ENCODE assay signal across 36 cellular contexts in the genomic region with DNA sequence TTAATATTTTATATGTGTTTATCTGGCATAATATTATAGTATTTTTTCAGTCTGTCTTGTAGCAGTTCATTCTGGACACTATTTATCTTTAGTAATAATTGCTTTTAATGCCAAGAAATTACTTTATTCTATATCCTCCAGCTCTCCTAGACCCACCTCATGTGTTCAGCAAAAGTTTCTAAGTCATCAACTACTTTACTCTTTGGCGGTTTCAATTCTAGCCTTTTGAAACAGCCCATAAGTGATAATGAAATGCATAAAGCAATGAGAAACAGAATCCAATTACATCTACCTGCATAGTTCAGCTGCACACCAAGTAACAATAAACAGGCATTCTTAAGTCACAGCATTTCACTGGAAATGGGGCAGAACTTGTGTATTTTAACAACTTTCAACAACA.
"Had no signal": no experiment of that assay in that cellular context is flagged by ENCODE, and none has a peak within 500 bp of the region (broad histone marks: within the 10 kb centered on the region; RNA-seq: fewer than 3 reads in every experiment).

No MANE protein-coding gene starts in this region.

- H3K4me3 Mint-ChIP-seq: activated naive CD4-positive, alpha-beta T cell treated with anti-CD3 and anti-CD28 coated beads for 36 hours; activated naive CD4-positive, alpha-beta T cell treated with anti-CD3 and anti-CD28 coated beads, Interleukin-2, amount 10 ng/mL, durations not matched to agents 7 days and 5 days; activated naive CD4-positive, alpha-beta T cell treated with anti-CD3 and anti-CD28 coated beads, Interleukin-2, amount 50 U/mL, for 24 hours; activated naive CD8-positive, alpha-beta T cell; activated naive CD8-positive, alpha-beta T cell treated with anti-CD3 and anti-CD28 coated beads for 36 hours; activated naive CD8-positive, alpha-beta T cell treated with anti-CD3 and anti-CD28 coated beads, Interleukin-2, amount 10 ng/mL, durations not matched to agents 7 days and 5 days; activated naive CD8-positive, alpha-beta T cell treated with anti-CD3 and anti-CD28 coated beads, Interleukin-2, amount 50 U/mL, for 24 hours; activated T-cell treated with anti-CD3 and anti-CD28 coated beads, Interleukin-2, amount 50 U/mL, for 4 hours; activated T-cell treated with anti-CD3 and anti-CD28 coated beads, Interleukin-2, amount 50 U/mL, for 72 hours; activated T-helper 1 cell treated with anti-CD3 and anti-CD28 coated beads, Interleukin-12 subunit alpha, Interleukin-12 subunit beta, Interleukin-2, Interleukin-4 antibody, amounts not matched to agents 30 ng/mL and 10 ng/mL and 1 ng/mL, durations not matched to agents 14 hours and 24 hours and 36 hours; activated T-helper 17 cell treated with anti-CD3 and anti-CD28 coated beads, Interleukin-2, amount 50 U/mL, for 72 hours; brain; central memory CD8-positive, alpha-beta T cell had no signal

- H3K36me3 Mint-ChIP-seq: activated naive CD4-positive, alpha-beta T cell treated with anti-CD3 and anti-CD28 coated beads, Interleukin-2, amount 10 ng/mL, durations not matched to agents 7 days and 5 days; activated naive CD4-positive, alpha-beta T cell treated with anti-CD3 and anti-CD28 coated beads, Interleukin-2, amount 50 U/mL, for 24 hours; activated naive CD4-positive, alpha-beta T cell treated with anti-CD3 and anti-CD28 coated beads, Interleukin-2, amount 50 U/mL, for 72 hours; activated naive CD8-positive, alpha-beta T cell; activated naive CD8-positive, alpha-beta T cell treated with anti-CD3 and anti-CD28 coated beads for 36 hours; activated naive CD8-positive, alpha-beta T cell treated with anti-CD3 and anti-CD28 coated beads, Interleukin-2, amount 10 ng/mL, durations not matched to agents 7 days and 5 days; brain had no signal

- DNase-seq: activated effector memory CD4-positive, alpha-beta T cell treated with anti-CD3 and anti-CD28 coated beads, Interleukin-2, amount 50 U/mL, for 16 hours; activated effector memory CD4-positive, alpha-beta T cell treated with Interleukin-2 at 50 U/mL for 16 hours; activated gamma-delta T cell; activated gamma-delta T cell treated with Interleukin-2 at 50 U/mL for 16 hours; activated naive CD4-positive, alpha-beta T cell; activated naive CD4-positive, alpha-beta T cell treated with anti-CD3 and anti-CD28 coated beads for 36 hours; activated naive CD4-positive, alpha-beta T cell treated with anti-CD3 and anti-CD28 coated beads, Interleukin-2, amount 10 ng/mL, durations not matched to agents 7 days and 5 days; activated naive CD4-positive, alpha-beta T cell treated with anti-CD3 and anti-CD28 coated beads, Interleukin-2, amount 50 U/mL, for 16 hours; activated naive CD4-positive, alpha-beta T cell treated with Interleukin-2 at 50 U/mL for 16 hours; activated naive CD8-positive, alpha-beta T cell treated with anti-CD3 and anti-CD28 coated beads for 36 hours; activated naive CD8-positive, alpha-beta T cell treated with anti-CD3 and anti-CD28 coated beads, Interleukin-2, amount 10 ng/mL, durations not matched to agents 7 days and 5 days; activated naive CD8-positive, alpha-beta T cell treated with anti-CD3 and anti-CD28 coated beads, Interleukin-2, amount 50 U/mL, for 24 hours; activated T-cell treated with anti-CD3 and anti-CD28 coated beads, Interleukin-2, amount 50 U/mL, for 4 hours; activated T-cell treated with anti-CD3 and anti-CD28 coated beads, Interleukin-2, amount 50 U/mL, for 48 hours; activated T-cell treated with anti-CD3 and anti-CD28 coated beads, Interleukin-2, amount 50 U/mL, for 72 hours; adrenal gland; amniotic stem cell; amygdala; anterior cingulate cortex; aorta; body of pancreas; brain microvascular endothelial cell; caudate nucleus; central memory CD4-positive, alpha-beta T cell; cerebellar nuclear complex had no signal

- ATAC-seq: activated naive CD4-positive, alpha-beta T cell treated with anti-CD3 and anti-CD28 coated beads, Interleukin-2, amount 50 U/mL, for 72 hours; activated naive CD8-positive, alpha-beta T cell treated with anti-CD3 and anti-CD28 coated beads, Interleukin-2, amount 50 U/mL, for 24 hours; activated T-cell treated with anti-CD3 and anti-CD28 coated beads, Interleukin-2, amount 50 U/mL, for 4 hours; activated T-cell treated with anti-CD3 and anti-CD28 coated beads, Interleukin-2, amount 50 U/mL, for 72 hours; activated T-helper 17 cell treated with anti-CD3 and anti-CD28 coated beads, Interleukin-2, amount 50 U/mL, for 72 hours; body of pancreas had no signal

- H3K27ac Mint-ChIP-seq: activated naive CD4-positive, alpha-beta T cell treated with anti-CD3 and anti-CD28 coated beads for 36 hours; activated naive CD4-positive, alpha-beta T cell treated with anti-CD3 and anti-CD28 coated beads, Interleukin-2, amount 10 ng/mL, durations not matched to agents 7 days and 5 days; activated naive CD4-positive, alpha-beta T cell treated with anti-CD3 and anti-CD28 coated beads, Interleukin-2, amount 50 U/mL, for 24 hours; activated naive CD4-positive, alpha-beta T cell treated with anti-CD3 and anti-CD28 coated beads, Interleukin-2, amount 50 U/mL, for 72 hours; activated naive CD8-positive, alpha-beta T cell; activated naive CD8-positive, alpha-beta T cell treated with anti-CD3 and anti-CD28 coated beads for 36 hours; activated naive CD8-positive, alpha-beta T cell treated with anti-CD3 and anti-CD28 coated beads, Interleukin-2, amount 10 ng/mL, durations not matched to agents 7 days and 5 days; activated naive CD8-positive, alpha-beta T cell treated with anti-CD3 and anti-CD28 coated beads, Interleukin-2, amount 50 U/mL, for 24 hours; activated T-cell treated with anti-CD3 and anti-CD28 coated beads, Interleukin-2, amount 50 U/mL, for 72 hours; activated T-helper 1 cell treated with anti-CD3 and anti-CD28 coated beads, Interleukin-12 subunit alpha, Interleukin-12 subunit beta, Interleukin-2, Interleukin-4 antibody, amounts not matched to agents 30 ng/mL and 10 ng/mL and 1 ng/mL, durations not matched to agents 14 hours and 24 hours and 36 hours; activated T-helper 17 cell treated with anti-CD3 and anti-CD28 coated beads, Interleukin-2, amount 50 U/mL, for 72 hours; activated T-helper 2 cell treated with anti-CD3 and anti-CD28 coated beads, Interferon-gamma antibody, Interleukin-2, Interleukin-4, amounts not matched to agents 10 μg/mL and 5 μg/mL and 100 μg/mL, durations not matched to agents 14 hours and 24 hours and 36 hours; brain had no signal

- H3K27me3 ChIP-seq: adrenal gland, ascending aorta, body of pancreas, brain microvascular endothelial cell, breast epithelium had no signal

- H3K4me3 ChIP-seq: adrenal gland, ascending aorta, body of pancreas, breast epithelium, cardiac muscle cell had no signal

- H3K27me3 Mint-ChIP-seq: activated naive CD4-positive, alpha-beta T cell treated with anti-CD3 and anti-CD28 coated beads, Interleukin-2, amount 10 ng/mL, durations not matched to agents 7 days and 5 days; activated naive CD8-positive, alpha-beta T cell treated with anti-CD3 and anti-CD28 coated beads, Interleukin-2, amount 10 ng/mL, durations not matched to agents 7 days and 5 days; central memory CD8-positive, alpha-beta T cell had no signal

- H3K4me1 ChIP-seq: adrenal gland, ascending aorta, body of pancreas, breast epithelium had no signal

- H3K9me3 Mint-ChIP-seq: activated naive CD4-positive, alpha-beta T cell treated with anti-CD3 and anti-CD28 coated beads for 36 hours; activated naive CD4-positive, alpha-beta T cell treated with anti-CD3 and anti-CD28 coated beads, Interleukin-2, amount 10 ng/mL, durations not matched to agents 7 days and 5 days; activated naive CD4-positive, alpha-beta T cell treated with anti-CD3 and anti-CD28 coated beads, Interleukin-2, amount 50 U/mL, for 24 hours; activated naive CD8-positive, alpha-beta T cell treated with anti-CD3 and anti-CD28 coated beads for 36 hours; activated naive CD8-positive, alpha-beta T cell treated with anti-CD3 and anti-CD28 coated beads, Interleukin-2, amount 10 ng/mL, durations not matched to agents 7 days and 5 days; activated naive CD8-positive, alpha-beta T cell treated with anti-CD3 and anti-CD28 coated beads, Interleukin-2, amount 50 U/mL, for 24 hours; activated T-cell treated with anti-CD3 and anti-CD28 coated beads, Interleukin-2, amount 50 U/mL, for 4 hours; activated T-cell treated with anti-CD3 and anti-CD28 coated beads, Interleukin-2, amount 50 U/mL, for 72 hours; activated T-helper 1 cell treated with anti-CD3 and anti-CD28 coated beads, Interleukin-12 subunit alpha, Interleukin-12 subunit beta, Interleukin-2, Interleukin-4 antibody, amounts not matched to agents 30 ng/mL and 10 ng/mL and 1 ng/mL, durations not matched to agents 14 hours and 24 hours and 36 hours; activated T-helper 17 cell treated with anti-CD3 and anti-CD28 coated beads, Interleukin-2, amount 50 U/mL, for 72 hours; activated T-helper 2 cell treated with anti-CD3 and anti-CD28 coated beads, Interferon-gamma antibody, Interleukin-2, Interleukin-4, amounts not matched to agents 10 μg/mL and 5 μg/mL and 100 μg/mL, durations not matched to agents 14 hours and 24 hours and 36 hours; brain; central memory CD8-positive, alpha-beta T cell had no signal

- H3K9me3 ChIP-seq: adrenal gland, ascending aorta, body of pancreas, breast epithelium had no signal

- H3K4me1 Mint-ChIP-seq: activated naive CD4-positive, alpha-beta T cell treated with anti-CD3 and anti-CD28 coated beads, Interleukin-2, amount 10 ng/mL, durations not matched to agents 7 days and 5 days; activated naive CD4-positive, alpha-beta T cell treated with anti-CD3 and anti-CD28 coated beads, Interleukin-2, amount 50 U/mL, for 24 hours; activated naive CD8-positive, alpha-beta T cell treated with anti-CD3 and anti-CD28 coated beads for 36 hours; activated naive CD8-positive, alpha-beta T cell treated with anti-CD3 and anti-CD28 coated beads, Interleukin-2, amount 10 ng/mL, durations not matched to agents 7 days and 5 days; activated naive CD8-positive, alpha-beta T cell treated with anti-CD3 and anti-CD28 coated beads, Interleukin-2, amount 50 U/mL, for 24 hours; activated T-helper 17 cell treated with anti-CD3 and anti-CD28 coated beads, Interleukin-2, amount 50 U/mL, for 72 hours; brain; central memory CD8-positive, alpha-beta T cell had no signal

- H3K27ac ChIP-seq: adrenal gland, ascending aorta, body of pancreas, brain microvascular endothelial cell, breast epithelium, cardiac muscle cell had no signal

- H3K36me3 ChIP-seq: adrenal gland, ascending aorta, brain microvascular endothelial cell, breast epithelium, cardiac muscle cell had no signal
